Comparison of ENCODE assay signal across 24 cellular contexts in genomic region chr1:187396929-187397796, GRCh38.
"Had no signal": no experiment of that assay in that cellular context is flagged by ENCODE, and none has a peak within 500 bp of the region (broad histone marks: within the 10 kb centered on the region; RNA-seq: fewer than 3 reads in every experiment).

No MANE protein-coding gene starts in this region.

- H3K27ac Mint-ChIP-seq: activated CD4-positive, alpha-beta memory T cell treated with anti-CD3 and anti-CD28 coated beads for 36 hours; activated CD4-positive, alpha-beta T cell treated with anti-CD3 and anti-CD28 coated beads for 36 hours; activated CD8-positive, alpha-beta memory T cell treated with anti-CD3 and anti-CD28 coated beads, Interleukin-2, amount 10 ng/mL, durations not matched to agents 7 days and 5 days; activated naive CD4-positive, alpha-beta T cell treated with anti-CD3 and anti-CD28 coated beads for 36 hours; activated naive CD8-positive, alpha-beta T cell treated with anti-CD3 and anti-CD28 coated beads, Interleukin-2, amount 50 U/mL, for 24 hours; activated T-helper 2 cell treated with anti-CD3 and anti-CD28 coated beads, Interferon-gamma antibody, Interleukin-2, Interleukin-4, amounts not matched to agents 10 μg/mL and 5 μg/mL and 100 μg/mL, durations not matched to agents 14 hours and 24 hours and 36 hours; effector memory CD8-positive, alpha-beta T cell; immature natural killer cell; T-helper 2 cell treated with Interferon-gamma antibody and Interleukin-4, amounts not matched to agents 5 μg/mL and 100 μg/mL, for 36 hours; type B pancreatic cell had no signal

- H3K4me1 Mint-ChIP-seq: activated CD4-positive, alpha-beta T cell treated with anti-CD3 and anti-CD28 coated beads for 36 hours; activated CD8-positive, alpha-beta memory T cell treated with anti-CD3 and anti-CD28 coated beads, Interleukin-2, amount 10 ng/mL, durations not matched to agents 7 days and 5 days; activated naive CD8-positive, alpha-beta T cell treated with anti-CD3 and anti-CD28 coated beads, Interleukin-2, amount 50 U/mL, for 24 hours; immature natural killer cell had no signal

- H3K9me3 ChIP-seq: ascending aorta, breast epithelium, pancreas had no signal

- DNase-seq: activated CD4-positive, alpha-beta memory T cell treated with anti-CD3 and anti-CD28 coated beads for 36 hours; activated CD4-positive, alpha-beta T cell treated with anti-CD3 and anti-CD28 coated beads for 36 hours; activated CD8-positive, alpha-beta memory T cell treated with anti-CD3 and anti-CD28 coated beads, Interleukin-2, amount 10 ng/mL, durations not matched to agents 7 days and 5 days; activated naive CD4-positive, alpha-beta T cell treated with anti-CD3 and anti-CD28 coated beads for 36 hours; activated naive CD8-positive, alpha-beta T cell treated with anti-CD3 and anti-CD28 coated beads, Interleukin-2, amount 50 U/mL, for 24 hours; activated T-cell treated with anti-CD3 and anti-CD28 coated beads, Interleukin-2, amount 50 U/mL, for 1 hour; dermis blood vessel endothelial cell; effector memory CD8-positive, alpha-beta T cell; foreskin melanocyte; head of caudate nucleus; immature natural killer cell; midbrain; pancreas; stimulated activated CD4-positive, alpha-beta T cell treated with anti-CD3 and anti-CD28 coated beads, Interleukin-15, amount 100 ng/mL, for 24 hours; stimulated activated CD4-positive, alpha-beta T cell treated with anti-CD3 and anti-CD28 coated beads, Interleukin-4, amount 100 ng/mL, for 1 hour; stimulated activated naive CD4-positive, alpha-beta T cell; substantia nigra had no signal

- H3K4me3 Mint-ChIP-seq: activated CD4-positive, alpha-beta memory T cell treated with anti-CD3 and anti-CD28 coated beads for 36 hours; activated CD4-positive, alpha-beta T cell treated with anti-CD3 and anti-CD28 coated beads for 36 hours; activated CD8-positive, alpha-beta memory T cell treated with anti-CD3 and anti-CD28 coated beads, Interleukin-2, amount 10 ng/mL, durations not matched to agents 7 days and 5 days; activated naive CD4-positive, alpha-beta T cell treated with anti-CD3 and anti-CD28 coated beads for 36 hours; activated naive CD8-positive, alpha-beta T cell treated with anti-CD3 and anti-CD28 coated beads, Interleukin-2, amount 50 U/mL, for 24 hours; effector memory CD8-positive, alpha-beta T cell; immature natural killer cell; T-helper 2 cell treated with Interferon-gamma antibody and Interleukin-4, amounts not matched to agents 5 μg/mL and 100 μg/mL, for 36 hours; type B pancreatic cell had no signal

- H3K36me3 Mint-ChIP-seq: activated CD4-positive, alpha-beta memory T cell treated with anti-CD3 and anti-CD28 coated beads for 36 hours; immature natural killer cell; type B pancreatic cell had no signal

- ATAC-seq: activated CD4-positive, alpha-beta T cell treated with anti-CD3 and anti-CD28 coated beads for 36 hours; activated CD8-positive, alpha-beta memory T cell treated with anti-CD3 and anti-CD28 coated beads, Interleukin-2, amount 10 ng/mL, durations not matched to agents 7 days and 5 days; activated naive CD8-positive, alpha-beta T cell treated with anti-CD3 and anti-CD28 coated beads, Interleukin-2, amount 50 U/mL, for 24 hours; effector memory CD8-positive, alpha-beta T cell; pancreas had no signal

- H3K27me3 Mint-ChIP-seq: activated CD4-positive, alpha-beta memory T cell treated with anti-CD3 and anti-CD28 coated beads for 36 hours; activated CD4-positive, alpha-beta T cell treated with anti-CD3 and anti-CD28 coated beads for 36 hours; activated CD8-positive, alpha-beta memory T cell treated with anti-CD3 and anti-CD28 coated beads, Interleukin-2, amount 10 ng/mL, durations not matched to agents 7 days and 5 days; activated naive CD8-positive, alpha-beta T cell treated with anti-CD3 and anti-CD28 coated beads, Interleukin-2, amount 50 U/mL, for 24 hours; effector memory CD8-positive, alpha-beta T cell had no signal

- H3K27ac ChIP-seq: ascending aorta, breast epithelium, epithelial cell of prostate, pancreas, VCaP had no signal

- H3K9me3 Mint-ChIP-seq: type B pancreatic cell had no signal

- H3K36me3 ChIP-seq: ascending aorta, breast epithelium, pancreas had no signal

- H3K27me3 ChIP-seq: ascending aorta, breast epithelium, pancreas had no signal

- H3K4me3 ChIP-seq: ascending aorta, breast epithelium, pancreas had no signal

- H3K4me1 ChIP-seq: ascending aorta, breast epithelium, pancreas had no signal
